9 cellular contexts compared by ENCODE assay signal in genomic region chr20:36237477-36237876, GRCh38. TPM values are rescaled to one million over a fixed set of nuclear protein-coding genes. Genes with fewer than 3 reads are reported as not detected.
A peak's percentile ranks its signal among the peaks of the same experiment; 100 is the strongest.
DNase-seq lines count a peak whose midpoint lies in the region; ATAC-seq and TF ChIP-seq lines count a peak whose summit lies in the region.
"Had no signal": no experiment of that assay in that cellular context is flagged by ENCODE, and none has a peak within 500 bp of the region (broad histone marks: within the 10 kb centered on the region; RNA-seq: fewer than 3 reads in every experiment).

No MANE protein-coding gene starts in this region.

- no peak for TF ChIP-seq CTCF in HEK293 (tag by site-specific recombination; IDR thresholded peaks at IDR 0.05)
- no peak for TF ChIP-seq CTCF in VCaP (conservative IDR thresholded peaks at IDR 0.05)
- no peak for TF ChIP-seq CTCF in fibroblast of the aortic adventitia (IDR thresholded peaks at IDR 0.05; ENCODE audit: insufficient read depth, low read length)

- H3K4me3 ChIP-seq in HEK293 (ENCODE audit: low read depth, low read length) (peak overlapping the region; percentile 57), fibroblast of the aortic adventitia (ENCODE audit: low read depth, low read length) (peak overlapping the region; percentile 75), skeletal muscle satellite cell (ENCODE audit: low read length) (peak overlapping the region; percentile 84)

- no peaks in the 10 kb centered on the region for H3K27me3 ChIP-seq in skeletal muscle satellite cell (ENCODE audit: control insufficient read depth, insufficient read depth, low read length)

- peak overlapping the region; percentile 87 for H3K4me2 ChIP-seq in skeletal muscle satellite cell (ENCODE audit: low read length)

- H3K36me3 ChIP-seq in HEK293 (ENCODE audit: control insufficient read depth in 2 of 2, insufficient read depth in 1 of 2, low read length in 2 of 2), result peaks cover 16 to 46% of the 10 kb centered on the region in 2 experiments
- H3K36me3 ChIP-seq in skeletal muscle satellite cell (ENCODE audit: insufficient read depth, low read length), result peaks cover 18% of the 10 kb centered on the region

- H3K27ac ChIP-seq in HEK293 (ENCODE audit: extremely low read depth, low read depth, low read length) (no peak overlapping the region), VCaP (peak overlapping the region; percentile 89)

- DNase-seq in fibroblast of the aortic adventitia (ENCODE audit: low read depth) (peak; percentile 3), NCI-H2107 (lab: John Stamatoyannopoulos, UW) (no peak), middle frontal gyrus (ENCODE audit: extremely low spot score, low spot score) (no peak)
- DNase-seq in activated CD4-positive, alpha-beta T cell treated with anti-CD3 and anti-CD28 coated beads for 1 hour, result no peak
- DNase-seq: SHP77 had no signal

- ATAC-seq in GM21367 (IDR thresholded peaks at IDR 0.05; ENCODE audit: unreplicated experiment), result no peak

- CTCF ChIA-PET in HEK293 (lab: Yijun Ruan, JAX), result interaction anchor here (1.7 to 2.6 kb wide), 3 partner anchors 35 to 202 kb away, joined by 6 to 9 read pairs (median 9); no protein-coding TSS in a partner anchor

- H3K9ac ChIP-seq in skeletal muscle satellite cell (ENCODE audit: low read depth, low read length), result peak overlapping the region; percentile 93

- H3K9me3 ChIP-seq in HEK293 (ENCODE audit: control insufficient read depth, insufficient read depth, low read depth, low read length) (no peaks in the 10 kb centered on the region), skeletal muscle satellite cell (replicated peaks; ENCODE audit: low read length) (no peaks in the 10 kb centered on the region)

- POLR2A ChIA-PET in HEK293 (lab: Yijun Ruan, JAX), result no interaction called here

- H3K4me1 ChIP-seq in HEK293 (ENCODE audit: control insufficient read depth, insufficient read depth, low read length) (no peaks in the 10 kb centered on the region), skeletal muscle satellite cell (ENCODE audit: control insufficient read depth, insufficient read depth, low read length) (peaks cover 10% of the 10 kb centered on the region)

TF ChIP-seq in HEK293, 187 proteins besides CTCF, POLR2A, EP300 and RAD21:
- TF ChIP-seq KLF16 (tag by site-specific recombination; IDR thresholded peaks at IDR 0.05), result no peak
- 0 out of 2 replicates have a peak, but pooled peaks have one; percentile 0 for TF ChIP-seq ZBTB17 (tag by site-specific recombination; IDR thresholded peaks at IDR 0.05)
- TF ChIP-seq ZFP37 (tag by site-specific recombination; IDR thresholded peaks at IDR 0.05), result no peak
- TF ChIP-seq ZNF248 (tag by site-specific recombination; IDR thresholded peaks at IDR 0.05), result no peak

RNA-seq across cellular contexts. Expression of gene AAR2, which starts 1.2 kb away (rescaled TPM):
- total RNA-seq in fibroblast of the aortic adventitia (ENCODE audit: low replicate concordance), result 23.5 and 38.3 TPM in 2 replicates
- 21.3 and 26.9 TPM in 2 replicates for total RNA-seq in skeletal muscle satellite cell (2012; rRNA removed)
